20 cellular contexts compared by ENCODE assay signal in the genomic region with DNA sequence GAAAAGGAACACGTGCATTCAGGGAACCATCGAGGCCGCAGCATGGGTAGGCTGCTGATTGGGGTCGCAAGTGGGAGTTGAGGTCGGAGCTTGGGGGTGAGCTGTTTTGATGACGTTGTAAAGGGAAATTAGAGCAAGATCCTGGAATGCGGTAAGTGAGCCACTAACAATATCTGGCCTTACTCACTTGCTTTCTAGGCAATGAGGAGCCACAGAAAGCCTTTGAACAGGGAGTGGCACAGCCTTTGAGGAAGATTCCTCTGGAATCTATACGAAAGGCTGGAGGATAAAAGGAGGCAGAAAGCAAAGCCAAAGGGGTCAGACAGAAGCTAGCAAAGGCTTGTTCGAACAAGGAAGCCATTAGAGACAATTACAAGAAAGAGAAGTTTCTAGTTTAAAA.
DNase-seq lines count a peak whose midpoint lies in the region; ATAC-seq, FAIRE-seq and TF ChIP-seq lines count a peak whose summit lies in the region.
"Had no signal": no experiment of that assay in that cellular context is flagged by ENCODE, and none has a peak within 500 bp of the region (broad histone marks: within the 10 kb centered on the region; RNA-seq: fewer than 3 reads in every experiment).

No MANE protein-coding gene starts in this region.

- peak overlapping the region; percentile 48; the same call in 1 of the 2 replicates for H3K27ac Mint-ChIP-seq in GM23338
- H3K27ac Mint-ChIP-seq: B cell; CD4-positive, alpha-beta T cell had no signal

- H3K9me3 Mint-ChIP-seq in GM23338 = peaks cover 11% of the 10 kb centered on the region; the same call in 2 of the 3 replicates

- FAIRE-seq in bronchial epithelial cell (lab: Jason Lieb, UNC) = peak; percentile 75
- FAIRE-seq: A204.1, GM12892, GM19239, HepG2, HTR-8/SVneo had no signal

- peaks cover 46% of the 10 kb centered on the region for H3K4me1 Mint-ChIP-seq in GM23338

- peaks cover 47% of the 10 kb centered on the region for H3K36me3 Mint-ChIP-seq in GM23338 (ENCODE audit: low read depth)

- H3F3A ChIP-seq in GM23338 (replicated peaks; ENCODE audit: low read depth) = no peaks in the 10 kb centered on the region

- peaks cover 22% of the 10 kb centered on the region for H3K4me1 ChIP-seq in GM23338 (ENCODE audit: insufficient read depth)

- H3K27ac ChIP-seq in GM23338 (ENCODE audit: low read depth) = peak overlapping the region; percentile 55; the same call in 1 of the 2 replicates

- peaks cover 7% of the 10 kb centered on the region for H3K27me3 Mint-ChIP-seq in GM23338 (ENCODE audit: insufficient read depth, low read depth, poor library complexity)
- H3K27me3 Mint-ChIP-seq: B cell; CD4-positive, alpha-beta T cell had no signal

- ATAC-seq in GM23338 (no peak), GM18502 (IDR thresholded peaks at IDR 0.05; ENCODE audit: poor library complexity, unreplicated experiment) (no peak), omental fat pad (ENCODE audit: low FRiP score) (no peak)
- ATAC-seq: HCT116, HepG2 had no signal

- H3K79me2 ChIP-seq in GM23338 (replicated peaks; ENCODE audit: insufficient read depth) = peaks cover 90% of the 10 kb centered on the region

- no peak overlapping the region for H3K4me3 ChIP-seq in GM23338
- H3K4me3 ChIP-seq in bronchial epithelial cell (ENCODE audit: low read depth, low read length) = no peak overlapping the region

- peaks cover 53% of the 10 kb centered on the region for H4K20me1 ChIP-seq in GM23338 (replicated peaks; ENCODE audit: insufficient read depth)

- H3K4me3 Mint-ChIP-seq in GM23338 = no peak overlapping the region
- H3K4me3 Mint-ChIP-seq: B cell; CD4-positive, alpha-beta T cell had no signal

- no peaks in the 10 kb centered on the region for H3K27me3 ChIP-seq in GM23338 (ENCODE audit: insufficient read depth)
- no peaks in the 10 kb centered on the region for H3K27me3 ChIP-seq in bronchial epithelial cell (ENCODE audit: control insufficient read depth, insufficient read depth, low read length)

- H3K4me2 ChIP-seq in GM23338 = no peak overlapping the region

- H2AFZ ChIP-seq in GM23338 = no peak overlapping the region

- DNase-seq in GM23338 (ENCODE audit: low spot score) (no peak), bronchial epithelial cell (ENCODE audit: low read depth) (no peak), left kidney (ENCODE audit: low read depth, low spot score) (peak; percentile 23), anterior cingulate cortex (lab: John Stamatoyannopoulos, UW) (no peak), omental fat pad (ENCODE audit: low spot score) (no peak), NCI-H1694 treated with DMSO at 0.1 percent for 48 hours (lab: John Stamatoyannopoulos, UW) (no peak)
- DNase-seq: C1 segment of cervical spinal cord; Calu3; CD4-positive, alpha-beta T cell; DMS 273 treated with DMSO at 0.1 percent for 48 hours; EL; GDM1 had no signal

- H3K36me3 ChIP-seq in GM23338 (ENCODE audit: insufficient read depth) (no peaks in the 10 kb centered on the region; the same call in 1 of the 2 replicates), bronchial epithelial cell (ENCODE audit: control insufficient read depth, insufficient read depth, low read length) (no peaks in the 10 kb centered on the region)

- TF ChIP-seq CTCF in GM23338 (conservative IDR thresholded peaks at IDR 0.05; ENCODE audit: low read depth in 2 of 2) (no peak), bronchial epithelial cell (IDR thresholded peaks at IDR 0.05; ENCODE audit: insufficient read depth, low read length, severe bottlenecking) (no peak), omental fat pad (IDR thresholded peaks at IDR 0.05) (no peak)

- H3K9me2 ChIP-seq in GM23338 (ENCODE audit: insufficient read depth) = peaks cover 5% of the 10 kb centered on the region; the same call in 1 of the 2 replicates

TF ChIP-seq in GM23338, 12 proteins besides CTCF, POLR2A, EP300 and RAD21 (continues in another document):
- no peak for TF ChIP-seq ZNF331 (CRISPR knock-in tag; IDR thresholded peaks at IDR 0.05; ENCODE audit: low read depth)
- TF ChIP-seq, protein P1, sequence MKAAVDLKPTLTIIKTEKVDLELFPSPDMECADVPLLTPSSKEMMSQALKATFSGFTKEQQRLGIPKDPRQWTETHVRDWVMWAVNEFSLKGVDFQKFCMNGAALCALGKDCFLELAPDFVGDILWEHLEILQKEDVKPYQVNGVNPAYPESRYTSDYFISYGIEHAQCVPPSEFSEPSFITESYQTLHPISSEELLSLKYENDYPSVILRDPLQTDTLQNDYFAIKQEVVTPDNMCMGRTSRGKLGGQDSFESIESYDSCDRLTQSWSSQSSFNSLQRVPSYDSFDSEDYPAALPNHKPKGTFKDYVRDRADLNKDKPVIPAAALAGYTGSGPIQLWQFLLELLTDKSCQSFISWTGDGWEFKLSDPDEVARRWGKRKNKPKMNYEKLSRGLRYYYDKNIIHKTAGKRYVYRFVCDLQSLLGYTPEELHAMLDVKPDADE (IDR thresholded peaks at IDR 0.05) = no peak
- TF ChIP-seq, protein P2, sequence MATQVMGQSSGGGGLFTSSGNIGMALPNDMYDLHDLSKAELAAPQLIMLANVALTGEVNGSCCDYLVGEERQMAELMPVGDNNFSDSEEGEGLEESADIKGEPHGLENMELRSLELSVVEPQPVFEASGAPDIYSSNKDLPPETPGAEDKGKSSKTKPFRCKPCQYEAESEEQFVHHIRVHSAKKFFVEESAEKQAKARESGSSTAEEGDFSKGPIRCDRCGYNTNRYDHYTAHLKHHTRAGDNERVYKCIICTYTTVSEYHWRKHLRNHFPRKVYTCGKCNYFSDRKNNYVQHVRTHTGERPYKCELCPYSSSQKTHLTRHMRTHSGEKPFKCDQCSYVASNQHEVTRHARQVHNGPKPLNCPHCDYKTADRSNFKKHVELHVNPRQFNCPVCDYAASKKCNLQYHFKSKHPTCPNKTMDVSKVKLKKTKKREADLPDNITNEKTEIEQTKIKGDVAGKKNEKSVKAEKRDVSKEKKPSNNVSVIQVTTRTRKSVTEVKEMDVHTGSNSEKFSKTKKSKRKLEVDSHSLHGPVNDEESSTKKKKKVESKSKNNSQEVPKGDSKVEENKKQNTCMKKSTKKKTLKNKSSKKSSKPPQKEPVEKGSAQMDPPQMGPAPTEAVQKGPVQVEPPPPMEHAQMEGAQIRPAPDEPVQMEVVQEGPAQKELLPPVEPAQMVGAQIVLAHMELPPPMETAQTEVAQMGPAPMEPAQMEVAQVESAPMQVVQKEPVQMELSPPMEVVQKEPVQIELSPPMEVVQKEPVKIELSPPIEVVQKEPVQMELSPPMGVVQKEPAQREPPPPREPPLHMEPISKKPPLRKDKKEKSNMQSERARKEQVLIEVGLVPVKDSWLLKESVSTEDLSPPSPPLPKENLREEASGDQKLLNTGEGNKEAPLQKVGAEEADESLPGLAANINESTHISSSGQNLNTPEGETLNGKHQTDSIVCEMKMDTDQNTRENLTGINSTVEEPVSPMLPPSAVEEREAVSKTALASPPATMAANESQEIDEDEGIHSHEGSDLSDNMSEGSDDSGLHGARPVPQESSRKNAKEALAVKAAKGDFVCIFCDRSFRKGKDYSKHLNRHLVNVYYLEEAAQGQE (IDR thresholded peaks at IDR 0.05; ENCODE audit: unreplicated experiment) = no peak
- TF ChIP-seq CREB1 (CRISPR knock-in tag; IDR thresholded peaks at IDR 0.05; ENCODE audit: low read depth) = no peak
- TF ChIP-seq POLR2AphosphoS5 (IDR thresholded peaks at IDR 0.05; ENCODE audit: low read depth) = no peak
- TF ChIP-seq EZH2 (IDR thresholded peaks at IDR 0.05; ENCODE audit: low read depth, unreplicated experiment) = no peak
- no peak for TF ChIP-seq EZH2phosphoT487 (IDR thresholded peaks at IDR 0.05; ENCODE audit: unreplicated experiment)
